ENCODE assay signal across 22 cellular contexts in the genomic region with DNA sequence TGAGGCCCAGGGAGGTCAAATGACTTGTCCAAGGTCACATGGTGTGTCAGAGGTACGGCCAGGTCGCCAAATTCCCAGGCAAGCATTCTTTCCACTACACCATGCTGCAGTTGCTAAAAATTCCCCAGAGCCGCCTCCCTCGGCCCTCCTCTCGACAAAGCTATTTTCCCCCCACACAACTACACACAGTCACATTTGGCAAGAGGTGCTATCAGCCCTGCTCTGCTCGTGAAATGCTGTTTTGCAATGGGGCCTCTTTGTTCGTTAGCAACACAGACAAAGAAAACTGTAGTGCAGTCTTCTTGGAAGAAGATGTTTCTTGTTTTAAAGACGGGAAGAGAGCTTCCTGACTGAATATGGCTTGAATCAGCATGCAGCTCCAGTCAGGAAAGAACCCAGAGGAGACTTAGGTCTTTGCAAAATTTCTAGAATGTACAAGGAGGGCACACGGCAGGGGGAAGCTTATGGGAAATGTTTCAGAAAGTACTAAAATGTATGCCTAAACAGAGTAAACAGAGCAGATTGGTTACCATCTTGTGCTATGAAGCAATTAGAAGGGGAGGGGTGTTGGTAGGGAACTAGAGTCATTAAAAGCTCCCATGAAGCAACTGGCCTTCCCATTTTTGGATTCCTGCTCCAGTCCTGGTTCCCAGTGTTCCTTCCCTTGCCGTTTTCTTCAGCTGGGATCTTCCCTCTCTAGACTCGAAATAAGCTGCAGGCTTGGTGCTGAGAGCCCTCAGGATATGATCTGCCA. TPM values are rescaled to one million over a fixed set of nuclear protein-coding genes. Genes with fewer than 3 reads are reported as not detected.
DNase-seq lines count a peak whose midpoint lies in the region; ATAC-seq, FAIRE-seq and TF ChIP-seq lines count a peak whose summit lies in the region.
"Had no signal": no experiment of that assay in that cellular context is flagged by ENCODE, and none has a peak within 500 bp of the region (broad histone marks: within the 10 kb centered on the region; RNA-seq: fewer than 3 reads in every experiment).

No MANE protein-coding gene starts in this region.

- H3K27ac ChIP-seq in esophagus muscularis mucosa (replicated peaks in 1 of 4) (peak overlapping the region; percentile 68 to 84 (median 76)), right cardiac atrium (ENCODE audit: low read length) (peak overlapping the region; percentile 80), tibial nerve (peak overlapping the region in 1 of 4 donors; percentile 67)
- H3K27ac ChIP-seq: C4-2B, epithelial cell of prostate, SJSA1 had no signal

- ATAC-seq in right cardiac atrium (peak; percentile 82 to 88), sciatic nerve (peak; percentile 44), GM21717 (IDR thresholded peaks at IDR 0.05; ENCODE audit: unreplicated experiment) (no peak)
- ATAC-seq: activated naive CD8-positive, alpha-beta T cell treated with anti-CD3 and anti-CD28 coated beads, Interleukin-2, amount 50 U/mL, for 24 hours; HepG2; Panc1 had no signal

- no peaks in the 10 kb centered on the region for H3K36me3 ChIP-seq in esophagus muscularis mucosa
- H3K36me3 ChIP-seq in tibial nerve: no peaks in the 10 kb centered on the region

- TF ChIP-seq EP300 in esophagus muscularis mucosa (IDR thresholded peaks at IDR 0.05) (no peak), tibial nerve (IDR thresholded peaks at IDR 0.05) (no peak)

- FAIRE-seq in GM19239 (lab: Jason Lieb, UNC): no peak
- FAIRE-seq: bronchial epithelial cell, HepG2 had no signal

- peaks cover 20 to 66% (median 64%) of the 10 kb centered on the region in 4 donors for H3K4me1 ChIP-seq in esophagus muscularis mucosa
- peaks cover 7% of the 10 kb centered on the region for H3K4me1 ChIP-seq in right cardiac atrium (ENCODE audit: control insufficient read depth, insufficient read depth, low read length)
- no peaks in the 10 kb centered on the region for H3K4me1 ChIP-seq in tibial nerve

- H3K4me3 ChIP-seq in esophagus muscularis mucosa (no peak overlapping the region), right cardiac atrium (ENCODE audit: low read length) (no peak overlapping the region), tibial nerve (no peak overlapping the region)
- H3K4me3 ChIP-seq: SJSA1 had no signal

- TF ChIP-seq CTCF in esophagus muscularis mucosa (IDR thresholded peaks at IDR 0.05) (no peak), tibial nerve (IDR thresholded peaks at IDR 0.05) (no peak)

- 42% methylated on average over 11 of the region's 11 CpGs for WGBS in esophagus muscularis mucosa
- WGBS in right cardiac atrium: 28% methylated on average over 11 of the region's 11 CpGs
- WGBS in tibial nerve, 2 donors: 49 to 50% methylated on average over 11 of the region's 11 CpGs

- no peak for TF ChIP-seq POLR2A in esophagus muscularis mucosa (IDR thresholded peaks at IDR 0.05; ENCODE audit: low read depth)
- no peak for TF ChIP-seq POLR2A in tibial nerve (IDR thresholded peaks at IDR 0.05)

- intact Hi-C loops in esophagus muscularis mucosa (cut with DNase I): no loop called here
- intact Hi-C loops in right cardiac atrium (cut with DNase I): no loop called here
- intact Hi-C loops in sciatic nerve (cut with DNase I): no loop called here

- H3K27me3 ChIP-seq in esophagus muscularis mucosa (no peaks in the 10 kb centered on the region), right cardiac atrium (ENCODE audit: control insufficient read depth, insufficient read depth) (no peaks in the 10 kb centered on the region), tibial nerve (no peaks in the 10 kb centered on the region)
- H3K27me3 ChIP-seq: SJSA1 had no signal

- peak; percentile 65 for DNase-seq in Ammon's horn (ENCODE audit: low spot score)
- DNase-seq in esophagus muscularis mucosa (ENCODE audit: extremely low spot score): no peak
- peak; percentile 57 to 77 (median 72) for DNase-seq in right cardiac atrium
- DNase-seq in sciatic nerve (ENCODE audit: low spot score): no peak
- DNase-seq in GM19239 (ENCODE audit: insufficient read length, low spot score): no peak
- DNase-seq in NAMALWA (ENCODE audit: low spot score): no peak
- DNase-seq in tibial nerve (ENCODE audit: low spot score in 2 of 2): no peak
- DNase-seq: activated CD4-positive, alpha-beta T cell treated with anti-CD3 and anti-CD28 coated beads, Interleukin-2, amount 10 ng/mL, durations not matched to agents 24 days and 14 days; activated naive CD8-positive, alpha-beta T cell treated with anti-CD3 and anti-CD28 coated beads, Interleukin-2, amount 50 U/mL, for 24 hours; GDM1; NCI-H1417 treated with DMSO at 0.1 percent for 48 hours; NCI-H748 treated with DMSO at 0.1 percent for 48 hours; stimulated activated CD4-positive, alpha-beta T cell treated with anti-CD3 and anti-CD28 coated beads, Interleukin-12 subunit alpha, Interleukin-12 subunit beta, amount 100 ng/mL, for 4 hours; stimulated activated CD8-positive, alpha-beta memory T cell treated with anti-CD3 and anti-CD28 coated beads, Interleukin-4, amount 100 ng/mL, for 48 hours had no signal

- peaks cover 0 to 7% (median 3%) of the 10 kb centered on the region in 4 donors for H3K9me3 ChIP-seq in esophagus muscularis mucosa
- no peaks in the 10 kb centered on the region for H3K9me3 ChIP-seq in right cardiac atrium (ENCODE audit: control insufficient read depth, low read length)
- peaks cover 0 to 10% (median 0%) of the 10 kb centered on the region in 4 donors for H3K9me3 ChIP-seq in tibial nerve
- H3K9me3 ChIP-seq: SJSA1 had no signal

RNA-seq across cellular contexts. Expression of a gene that starts 14.2 kb away (rescaled TPM):
- 10 to 100 TPM; 41.1 to 86.6 (median 62.7) TPM for total RNA-seq in esophagus muscularis mucosa
- 100 to 1,000 TPM; 106 to 188 (median 118) TPM for total RNA-seq in right cardiac atrium
- polyA plus RNA-seq in right cardiac atrium: 32.9 TPM
- 50.6 TPM for total RNA-seq in sciatic nerve
- total RNA-seq in tibial nerve: 10 to 100 TPM; 16.6 to 39.0 (median 20.2) TPM
- total RNA-seq: dermis microvascular lymphatic vessel endothelial cell, HepG2 had no signal
- polyA plus RNA-seq: HepG2 had no signal

Comparison
In these comparisons a context has a peak if more than half of its experiments do, and no peak if none do; other contexts are left out.
1. DNase-seq: peak in Ammon's horn (single experiment) and right cardiac atrium (3 of 3); none in esophagus muscularis mucosa (single experiment), sciatic nerve (single experiment), GM19239 (single experiment), NAMALWA (single experiment) and tibial nerve (0 of 2).